ENCODE assay signal across 8 cellular contexts in the genomic region with DNA sequence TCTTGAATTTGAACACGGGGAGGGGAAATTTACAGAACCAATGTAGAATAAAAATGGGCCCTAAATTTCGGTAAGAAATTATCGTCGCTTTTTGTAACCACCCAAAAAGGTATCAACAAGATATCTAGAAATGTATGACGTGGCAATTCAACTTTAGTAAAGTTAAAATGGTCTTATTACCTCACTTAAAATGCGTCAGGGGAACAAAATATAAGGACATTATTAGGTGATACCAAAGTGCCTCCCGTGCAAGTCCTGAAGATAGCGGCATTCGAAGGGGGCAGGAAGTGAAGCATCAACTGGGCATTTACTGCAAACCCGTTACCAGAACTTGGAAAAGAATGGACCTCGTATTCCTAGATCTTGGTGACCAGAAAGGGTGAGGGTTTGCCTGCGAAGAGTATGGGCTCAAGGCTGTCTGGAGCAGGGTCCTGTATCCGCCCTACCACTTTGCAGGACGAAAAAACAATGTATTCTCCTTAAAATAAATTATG. TPM values are rescaled to one million over a fixed set of nuclear protein-coding genes. Genes with fewer than 3 reads are reported as not detected.
A peak's percentile ranks its signal among the peaks of the same experiment; 100 is the strongest.
DNase-seq lines count a peak whose midpoint lies in the region; ATAC-seq and TF ChIP-seq lines count a peak whose summit lies in the region.

No MANE protein-coding gene starts in this region.

- H3K9me3 ChIP-seq in transverse colon: no peaks in the 10 kb centered on the region

- no peaks in the 10 kb centered on the region for H3K27me3 Mint-ChIP-seq in activated T-cell treated with anti-CD3 and anti-CD28 coated beads, Interleukin-2, amount 50 U/mL, for 4 hours (ENCODE audit: low read depth)
- H3K27me3 Mint-ChIP-seq in activated T-helper 2 cell treated with anti-CD3 and anti-CD28 coated beads, Interferon-gamma antibody, Interleukin-2, Interleukin-4, amounts not matched to agents 10 μg/mL and 5 μg/mL and 100 μg/mL, durations not matched to agents 14 hours and 24 hours and 36 hours (ENCODE audit: low read depth): no peaks in the 10 kb centered on the region

- H3K36me3 Mint-ChIP-seq in activated T-cell treated with anti-CD3 and anti-CD28 coated beads, Interleukin-2, amount 50 U/mL, for 4 hours (ENCODE audit: insufficient read depth): peaks cover 15% of the 10 kb centered on the region
- peaks cover 31% of the 10 kb centered on the region for H3K36me3 Mint-ChIP-seq in activated T-helper 2 cell treated with anti-CD3 and anti-CD28 coated beads, Interferon-gamma antibody, Interleukin-2, Interleukin-4, amounts not matched to agents 10 μg/mL and 5 μg/mL and 100 μg/mL, durations not matched to agents 14 hours and 24 hours and 36 hours (ENCODE audit: low read depth)

- WGBS in transverse colon (ENCODE audit: low coverage in 1 of 2), 2 donors: 31 to 67% methylated on average over 5 to 14 of the region's 14 CpGs

- in situ Hi-C loops in transverse colon (cut with MboI; ENCODE audit: low pct_ligation_motif_present in 1 of 4, low pct_unique_long_range_greater_than_20kb in 1 of 4, low sequenced_read_pairs in 3 of 4): no loop called here

- H3K27ac ChIP-seq in transverse colon: peak overlapping the region; percentile 91 to 96 (median 92)

- TF ChIP-seq POLR2A in transverse colon (IDR thresholded peaks at IDR 0.05): no peak

- no peak for DNase-seq in activated T-cell treated with anti-CD3 and anti-CD28 coated beads, Interleukin-2, amount 50 U/mL, for 4 hours
- no peak for DNase-seq in activated T-cell treated with anti-CD3 and anti-CD28 coated beads for 4 hours
- DNase-seq in activated T-helper 2 cell treated with anti-CD3 and anti-CD28 coated beads, Interferon-gamma antibody, Interleukin-2, Interleukin-4, amounts not matched to agents 10 μg/mL and 5 μg/mL and 100 μg/mL, durations not matched to agents 14 hours and 24 hours and 36 hours (ENCODE audit: low spot score): no peak
- no peak for DNase-seq in kidney epithelial cell (ENCODE audit: low read depth)
- DNase-seq in transverse colon: no peak
- no peak for DNase-seq in activated CD8-positive, alpha-beta memory T cell treated with anti-CD3 and anti-CD28 coated beads, Interleukin-2, amount 50 U/mL, for 48 hours

- peak overlapping the region; percentile 51 for H3K4me3 ChIP-seq in kidney epithelial cell (ENCODE audit: low read depth, low read length)
- H3K4me3 ChIP-seq in transverse colon: peak overlapping the region in 3 of 4 donors; percentile 79 to 84 (median 84)

- intact Hi-C loops in activated T-helper 2 cell treated with anti-CD3 and anti-CD28 coated beads, Interferon-gamma antibody, Interleukin-2, Interleukin-4, amounts not matched to agents 10 μg/mL and 5 μg/mL and 100 μg/mL, durations not matched to agents 14 hours and 24 hours and 36 hours (cut with micrococcal nuclease): loop anchor here (1.0 to 10.0 kb wide), 4 partner anchors 37 to 115 kb away; a partner anchor contains a TSS
- intact Hi-C loops in transverse colon (cut with DNase I; ENCODE audit: low total_unique reads): no loop called here

- no peaks in the 10 kb centered on the region for H3K27me3 ChIP-seq in kidney epithelial cell (ENCODE audit: control insufficient read depth, insufficient read depth, low read length)
- H3K27me3 ChIP-seq in transverse colon: no peaks in the 10 kb centered on the region

- H3K4me3 Mint-ChIP-seq in activated T-cell treated with anti-CD3 and anti-CD28 coated beads, Interleukin-2, amount 50 U/mL, for 4 hours: peak overlapping the region; percentile 78
- H3K4me3 Mint-ChIP-seq in activated T-helper 2 cell treated with anti-CD3 and anti-CD28 coated beads, Interferon-gamma antibody, Interleukin-2, Interleukin-4, amounts not matched to agents 10 μg/mL and 5 μg/mL and 100 μg/mL, durations not matched to agents 14 hours and 24 hours and 36 hours (ENCODE audit: low read depth): peak overlapping the region; percentile 80

- peaks cover 0 to 10% (median 2%) of the 10 kb centered on the region in 4 donors for H3K4me1 ChIP-seq in transverse colon

- no peaks in the 10 kb centered on the region for H3K9me3 Mint-ChIP-seq in activated T-cell treated with anti-CD3 and anti-CD28 coated beads, Interleukin-2, amount 50 U/mL, for 4 hours
- H3K9me3 Mint-ChIP-seq in activated T-helper 2 cell treated with anti-CD3 and anti-CD28 coated beads, Interferon-gamma antibody, Interleukin-2, Interleukin-4, amounts not matched to agents 10 μg/mL and 5 μg/mL and 100 μg/mL, durations not matched to agents 14 hours and 24 hours and 36 hours: no peaks in the 10 kb centered on the region

- TF ChIP-seq CTCF in kidney epithelial cell (IDR thresholded peaks at IDR 0.05; ENCODE audit: insufficient read depth, low read length, poor library complexity, severe bottlenecking) (no peak), transverse colon (IDR thresholded peaks at IDR 0.05) (no peak)

- no peak for ATAC-seq in activated T-cell treated with anti-CD3 and anti-CD28 coated beads, Interleukin-2, amount 50 U/mL, for 4 hours
- ATAC-seq in GM21423 (IDR thresholded peaks at IDR 0.05; ENCODE audit: unreplicated experiment) (no peak), HG02798 (IDR thresholded peaks at IDR 0.05; ENCODE audit: poor library complexity, unreplicated experiment) (no peak)

- H3K27ac Mint-ChIP-seq in activated T-helper 2 cell treated with anti-CD3 and anti-CD28 coated beads, Interferon-gamma antibody, Interleukin-2, Interleukin-4, amounts not matched to agents 10 μg/mL and 5 μg/mL and 100 μg/mL, durations not matched to agents 14 hours and 24 hours and 36 hours: no peak overlapping the region

- H3K4me1 Mint-ChIP-seq in activated T-cell treated with anti-CD3 and anti-CD28 coated beads, Interleukin-2, amount 50 U/mL, for 4 hours (ENCODE audit: low read depth): peaks cover 22% of the 10 kb centered on the region
- H3K4me1 Mint-ChIP-seq in activated T-helper 2 cell treated with anti-CD3 and anti-CD28 coated beads, Interferon-gamma antibody, Interleukin-2, Interleukin-4, amounts not matched to agents 10 μg/mL and 5 μg/mL and 100 μg/mL, durations not matched to agents 14 hours and 24 hours and 36 hours (ENCODE audit: low read depth): peaks cover 22% of the 10 kb centered on the region

- H3K36me3 ChIP-seq in kidney epithelial cell (ENCODE audit: control insufficient read depth, insufficient read depth, low read length): no peaks in the 10 kb centered on the region
- H3K36me3 ChIP-seq in transverse colon: no peaks in the 10 kb centered on the region

- TF ChIP-seq EP300 in transverse colon (IDR thresholded peaks at IDR 0.05; ENCODE audit: low read depth): no peak

RNA-seq across cellular contexts. Expression of a gene that starts 1.0 kb away (rescaled TPM):
- 10 to 100 TPM; 24.0 to 26.4 (median 24.9) TPM for total RNA-seq in activated T-cell treated with anti-CD3 and anti-CD28 coated beads, Interleukin-2, amount 50 U/mL, for 4 hours
- 33.8 and 35.5 TPM in 2 replicates for total RNA-seq in activated T-helper 2 cell treated with anti-CD3 and anti-CD28 coated beads, Interferon-gamma antibody, Interleukin-2, Interleukin-4, amounts not matched to agents 10 μg/mL and 5 μg/mL and 100 μg/mL, durations not matched to agents 14 hours and 24 hours and 36 hours
- total RNA-seq in kidney epithelial cell (46.0 and 50.0 TPM in 2 replicates), transverse colon (10 to 100 TPM; 26.2 to 27.6 (median 26.7) TPM)
